ENCODE assay signal across 27 cellular contexts in genomic region chr6:16408766-16409165, GRCh38.
"Had no signal": no experiment of that assay in that cellular context is flagged by ENCODE, and none has a peak within 500 bp of the region (broad histone marks: within the 10 kb centered on the region; RNA-seq: fewer than 3 reads in every experiment).

No MANE protein-coding gene starts in this region.

- H3K27ac Mint-ChIP-seq: activated B cell treated with CpG ODN at 0.5 μM for 24 hours; activated CD8-positive, alpha-beta T cell treated with anti-CD3 and anti-CD28 coated beads for 36 hours; activated naive CD8-positive, alpha-beta T cell; activated T-helper 1 cell treated with anti-CD3 and anti-CD28 coated beads, Interleukin-12 subunit alpha, Interleukin-12 subunit beta, Interleukin-2, Interleukin-4 antibody, amounts not matched to agents 30 ng/mL and 10 ng/mL and 1 ng/mL, durations not matched to agents 14 hours and 24 hours and 36 hours; T-helper 2 cell treated with Interferon-gamma antibody and Interleukin-4, amounts not matched to agents 5 μg/mL and 100 μg/mL, for 36 hours had no signal

- H3K36me3 ChIP-seq: WERI-Rb-1 had no signal

- H3K27me3 ChIP-seq: brain microvascular endothelial cell had no signal

- H3K27me3 Mint-ChIP-seq: activated B cell treated with CpG ODN at 0.5 μM for 24 hours; activated CD8-positive, alpha-beta T cell treated with anti-CD3 and anti-CD28 coated beads for 36 hours; activated naive CD8-positive, alpha-beta T cell; T-helper 17 cell had no signal

- H3K27ac ChIP-seq: brain microvascular endothelial cell, epithelial cell of prostate, WERI-Rb-1 had no signal

- ATAC-seq: activated CD4-positive, CD25-positive, alpha-beta regulatory T cell treated with anti-CD3 and anti-CD28 coated beads, Interleukin-2, amount 50 U/mL, for 24 hours; activated CD8-positive, alpha-beta T cell treated with anti-CD3 and anti-CD28 coated beads for 36 hours had no signal

- H3K9me3 Mint-ChIP-seq: activated B cell treated with CpG ODN at 0.5 μM for 24 hours; activated CD8-positive, alpha-beta T cell treated with anti-CD3 and anti-CD28 coated beads for 36 hours; activated T-helper 1 cell treated with anti-CD3 and anti-CD28 coated beads, Interleukin-12 subunit alpha, Interleukin-12 subunit beta, Interleukin-2, Interleukin-4 antibody, amounts not matched to agents 30 ng/mL and 10 ng/mL and 1 ng/mL, durations not matched to agents 14 hours and 24 hours and 36 hours; T-helper 2 cell treated with Interferon-gamma antibody and Interleukin-4, amounts not matched to agents 5 μg/mL and 100 μg/mL, for 36 hours had no signal

- DNase-seq: activated B cell treated with CpG ODN at 0.5 μM for 24 hours; activated CD4-positive, alpha-beta T cell treated with anti-CD3 and anti-CD28 coated beads for 48 hours; activated CD4-positive, alpha-beta T cell treated with anti-CD3 and anti-CD28 coated beads, Interleukin-2, amount 50 U/mL, for 1 hour; activated CD4-positive, alpha-beta T cell treated with anti-CD3 and anti-CD28 coated beads, Interleukin-2, amount 50 U/mL, for 48 hours; activated CD8-positive, alpha-beta memory T cell treated with anti-CD3 and anti-CD28 coated beads for 24 hours; activated CD8-positive, alpha-beta T cell treated with anti-CD3 and anti-CD28 coated beads for 36 hours; activated gamma-delta T cell; activated naive CD4-positive, alpha-beta T cell treated with anti-CD3 and anti-CD28 coated beads, Interleukin-2, amount 50 U/mL, for 16 hours; activated naive CD4-positive, alpha-beta T cell treated with Interleukin-2 at 50 U/mL for 16 hours; activated T-cell treated with anti-CD3 and anti-CD28 coated beads, Interleukin-2, amount 50 U/mL, for 48 hours; amniotic stem cell; anterior cingulate cortex; brain microvascular endothelial cell; caudate nucleus; cortex of kidney; effector CD8-positive, alpha-beta T cell; foreskin fibroblast; head of caudate nucleus; T-helper 1 cell; T-helper 17 cell; T1000; WERI-Rb-1 had no signal

- H3K4me3 Mint-ChIP-seq: activated B cell treated with CpG ODN at 0.5 μM for 24 hours; activated CD8-positive, alpha-beta T cell treated with anti-CD3 and anti-CD28 coated beads for 36 hours; activated naive CD8-positive, alpha-beta T cell; activated T-helper 1 cell treated with anti-CD3 and anti-CD28 coated beads, Interleukin-12 subunit alpha, Interleukin-12 subunit beta, Interleukin-2, Interleukin-4 antibody, amounts not matched to agents 30 ng/mL and 10 ng/mL and 1 ng/mL, durations not matched to agents 14 hours and 24 hours and 36 hours; T-helper 2 cell treated with Interferon-gamma antibody and Interleukin-4, amounts not matched to agents 5 μg/mL and 100 μg/mL, for 36 hours had no signal
